ENCODE assay signal across 1 cellular context in genomic region chr9:113275147-113276131, GRCh38.
TF ChIP-seq lines count a peak whose summit lies in the region.

Gene CDC26 (minus strand): TSS chr9:113275572. CDS start chr9:113272507, 3,065 bp downstream.
Gene PRPF4 (plus strand): TSS chr9:113275658. CDS start chr9:113275744, 86 bp downstream.

TF ChIP-seq in K562, 482 proteins besides CTCF, POLR2A, EP300 and RAD21 (continued from another document and continues in another):
- TF ChIP-seq, protein P1, sequence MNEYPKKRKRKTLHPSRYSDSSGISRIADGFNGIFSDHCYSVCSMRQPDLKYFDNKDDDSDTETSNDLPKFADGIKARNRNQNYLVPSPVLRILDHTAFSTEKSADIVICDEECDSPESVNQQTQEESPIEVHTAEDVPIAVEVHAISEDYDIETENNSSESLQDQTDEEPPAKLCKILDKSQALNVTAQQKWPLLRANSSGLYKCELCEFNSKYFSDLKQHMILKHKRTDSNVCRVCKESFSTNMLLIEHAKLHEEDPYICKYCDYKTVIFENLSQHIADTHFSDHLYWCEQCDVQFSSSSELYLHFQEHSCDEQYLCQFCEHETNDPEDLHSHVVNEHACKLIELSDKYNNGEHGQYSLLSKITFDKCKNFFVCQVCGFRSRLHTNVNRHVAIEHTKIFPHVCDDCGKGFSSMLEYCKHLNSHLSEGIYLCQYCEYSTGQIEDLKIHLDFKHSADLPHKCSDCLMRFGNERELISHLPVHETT (CRISPR knock-in tag; conservative IDR thresholded peaks at IDR 0.05 in 1 of 2, IDR thresholded peaks at IDR 0.05 in 1 of 2) = 0 out of 4 replicates have a peak, but pooled peaks of 1 of the 2 experiments have one; percentile 42
- TF ChIP-seq FOSL1 (tag; conservative IDR thresholded peaks at IDR 0.05) = no peak; the same call in 1 of the 2 replicates
- TF ChIP-seq SRSF1 (IDR thresholded peaks at IDR 0.05; ENCODE audit: low read depth, low read length) = no peak
- TF ChIP-seq ZNF717 (CRISPR knock-in tag; IDR thresholded peaks at IDR 0.05) = no peak
- TF ChIP-seq OTX1 (CRISPR knock-in tag; IDR thresholded peaks at IDR 0.05) = no peak
- peak; percentile 99 for TF ChIP-seq CREM (IDR thresholded peaks at IDR 0.05; ENCODE audit: low read depth)
- no peak; the same call in 1 of the 2 replicates for TF ChIP-seq DIDO1 (tag; IDR thresholded peaks at IDR 0.05; ENCODE audit: low read depth)
- no peak; the same call in 1 of the 2 replicates for TF ChIP-seq ETS1 (conservative IDR thresholded peaks at IDR 0.05; ENCODE audit: control insufficient read depth, low read depth, low read length)
- TF ChIP-seq ZNF277 (CRISPR knock-in tag; IDR thresholded peaks at IDR 0.05; ENCODE audit: borderline replicate concordance) = no peak
- peak; percentile 98 for TF ChIP-seq GABPB1 (CRISPR knock-in tag; IDR thresholded peaks at IDR 0.05)
- peak in 1 of 2 experiments; percentile 82; a peak in 2 of 4 replicates for TF ChIP-seq TBL1XR1 (IDR thresholded peaks at IDR 0.05; ENCODE audit: low read length in 2 of 2)
- peak; percentile 17; the same call in 1 of the 2 replicates for TF ChIP-seq ZC3H11A (IDR thresholded peaks at IDR 0.05; ENCODE audit: low read depth, low read length)
- no peak for TF ChIP-seq UBTF (IDR thresholded peaks at IDR 0.05; ENCODE audit: borderline replicate concordance in 1 of 2, low read depth in 2 of 2, low read length in 2 of 2)
- no peak for TF ChIP-seq MBD1 (CRISPR knock-in tag; IDR thresholded peaks at IDR 0.05)
- TF ChIP-seq MAFG (tag; conservative IDR thresholded peaks at IDR 0.05) = no peak
- TF ChIP-seq MEF2A (IDR thresholded peaks at IDR 0.05; ENCODE audit: control insufficient read depth, low read depth, low read length) = 0 out of 2 replicates have a peak, but pooled peaks have one; percentile 1
- TF ChIP-seq THRB (CRISPR knock-in tag; conservative IDR thresholded peaks at IDR 0.05) = no peak
- TF ChIP-seq ELF2 (CRISPR knock-in tag; IDR thresholded peaks at IDR 0.05) = peak; percentile 60; the same call in 1 of the 2 replicates
- TF ChIP-seq TFE3 (CRISPR knock-in tag; IDR thresholded peaks at IDR 0.05) = no peak
- peak; percentile 16 for TF ChIP-seq MEIS2 (IDR thresholded peaks at IDR 0.05; ENCODE audit: partially characterized antibody)
- TF ChIP-seq KLF1 (tag; IDR thresholded peaks at IDR 0.05) = 0 out of 2 replicates have a peak, but pooled peaks have one; percentile 13
- no peak for TF ChIP-seq ADNP (tag; IDR thresholded peaks at IDR 0.05)
- no peak for TF ChIP-seq PRMT5 (CRISPR knock-in tag; IDR thresholded peaks at IDR 0.05)
- peak; percentile 96 for TF ChIP-seq NR2C2 (CRISPR knock-in tag; IDR thresholded peaks at IDR 0.05)
- peak; percentile 98 for TF ChIP-seq NR2C2 (tag; IDR thresholded peaks at IDR 0.05)
- TF ChIP-seq CEBPB (tag; IDR thresholded peaks at IDR 0.05) = no peak
- TF ChIP-seq ELF1 (tag; IDR thresholded peaks at IDR 0.05) = peak; percentile 91
- no peak for TF ChIP-seq THRAP3 (IDR thresholded peaks at IDR 0.05; ENCODE audit: borderline replicate concordance)
- TF ChIP-seq SP1 (CRISPR knock-in tag; IDR thresholded peaks at IDR 0.05) = peak; percentile 90
- TF ChIP-seq, protein P2, sequence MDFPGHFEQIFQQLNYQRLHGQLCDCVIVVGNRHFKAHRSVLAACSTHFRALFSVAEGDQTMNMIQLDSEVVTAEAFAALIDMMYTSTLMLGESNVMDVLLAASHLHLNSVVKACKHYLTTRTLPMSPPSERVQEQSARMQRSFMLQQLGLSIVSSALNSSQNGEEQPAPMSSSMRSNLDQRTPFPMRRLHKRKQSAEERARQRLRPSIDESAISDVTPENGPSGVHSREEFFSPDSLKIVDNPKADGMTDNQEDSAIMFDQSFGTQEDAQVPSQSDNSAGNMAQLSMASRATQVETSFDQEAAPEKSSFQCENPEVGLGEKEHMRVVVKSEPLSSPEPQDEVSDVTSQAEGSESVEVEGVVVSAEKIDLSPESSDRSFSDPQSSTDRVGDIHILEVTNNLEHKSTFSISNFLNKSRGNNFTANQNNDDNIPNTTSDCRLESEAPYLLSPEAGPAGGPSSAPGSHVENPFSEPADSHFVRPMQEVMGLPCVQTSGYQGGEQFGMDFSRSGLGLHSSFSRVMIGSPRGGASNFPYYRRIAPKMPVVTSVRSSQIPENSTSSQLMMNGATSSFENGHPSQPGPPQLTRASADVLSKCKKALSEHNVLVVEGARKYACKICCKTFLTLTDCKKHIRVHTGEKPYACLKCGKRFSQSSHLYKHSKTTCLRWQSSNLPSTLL (IDR thresholded peaks at IDR 0.05) = no peak
- TF ChIP-seq SMAD1 (IDR thresholded peaks at IDR 0.05; ENCODE audit: low read depth, low read length, partially characterized antibody) = peak; percentile 91
- TF ChIP-seq, protein P3, sequence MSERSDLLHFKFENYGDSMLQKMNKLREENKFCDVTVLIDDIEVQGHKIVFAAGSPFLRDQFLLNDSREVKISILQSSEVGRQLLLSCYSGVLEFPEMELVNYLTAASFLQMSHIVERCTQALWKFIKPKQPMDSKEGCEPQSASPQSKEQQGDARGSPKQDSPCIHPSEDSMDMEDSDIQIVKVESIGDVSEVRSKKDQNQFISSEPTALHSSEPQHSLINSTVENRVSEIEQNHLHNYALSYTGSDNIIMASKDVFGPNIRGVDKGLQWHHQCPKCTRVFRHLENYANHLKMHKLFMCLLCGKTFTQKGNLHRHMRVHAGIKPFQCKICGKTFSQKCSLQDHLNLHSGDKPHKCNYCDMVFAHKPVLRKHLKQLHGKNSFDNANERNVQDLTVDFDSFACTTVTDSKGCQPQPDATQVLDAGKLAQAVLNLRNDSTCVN (CRISPR knock-in tag; IDR thresholded peaks at IDR 0.05) = no peak
- TF ChIP-seq FOXA1 (IDR thresholded peaks at IDR 0.05; ENCODE audit: borderline replicate concordance) = no peak
- TF ChIP-seq GABPA (tag; conservative IDR thresholded peaks at IDR 0.05; ENCODE audit: low read depth) = peak; percentile 97
- no peak for TF ChIP-seq KLF6 (CRISPR knock-in tag; IDR thresholded peaks at IDR 0.05; ENCODE audit: borderline replicate concordance)
- no peak for TF ChIP-seq EHMT2 (IDR thresholded peaks at IDR 0.05)
- 0 out of 2 replicates have a peak, but pooled peaks have one; percentile 14 for TF ChIP-seq NCOR1 (IDR thresholded peaks at IDR 0.05)
- TF ChIP-seq ZNF24 (IDR thresholded peaks at IDR 0.05) = no peak
- peak; percentile 6; the same call in 1 of the 2 replicates for TF ChIP-seq TCF3 (CRISPR knock-in tag; IDR thresholded peaks at IDR 0.05)
- TF ChIP-seq ZNF165 (CRISPR knock-in tag; IDR thresholded peaks at IDR 0.05; ENCODE audit: borderline replicate concordance) = no peak
- no peak for TF ChIP-seq ZNF354B (CRISPR knock-in tag; IDR thresholded peaks at IDR 0.05)
- no peak for TF ChIP-seq DNMT1 (IDR thresholded peaks at IDR 0.05)
- TF ChIP-seq ZFP91 (CRISPR knock-in tag; IDR thresholded peaks at IDR 0.05) = no peak
- TF ChIP-seq GTF3C2 (IDR thresholded peaks at IDR 0.05; ENCODE audit: borderline replicate concordance, extremely low read depth, insufficient read length) = no peak
- TF ChIP-seq FOXA3 (CRISPR knock-in tag; conservative IDR thresholded peaks at IDR 0.05 in 1 of 2, IDR thresholded peaks at IDR 0.05 in 1 of 2) = no peak
- no peak for TF ChIP-seq ZNF408 (CRISPR knock-in tag; IDR thresholded peaks at IDR 0.05; ENCODE audit: low read depth)
- TF ChIP-seq EP400 (IDR thresholded peaks at IDR 0.05) = peak; percentile 96
